8 cellular contexts compared by ENCODE assay signal in the genomic region with DNA sequence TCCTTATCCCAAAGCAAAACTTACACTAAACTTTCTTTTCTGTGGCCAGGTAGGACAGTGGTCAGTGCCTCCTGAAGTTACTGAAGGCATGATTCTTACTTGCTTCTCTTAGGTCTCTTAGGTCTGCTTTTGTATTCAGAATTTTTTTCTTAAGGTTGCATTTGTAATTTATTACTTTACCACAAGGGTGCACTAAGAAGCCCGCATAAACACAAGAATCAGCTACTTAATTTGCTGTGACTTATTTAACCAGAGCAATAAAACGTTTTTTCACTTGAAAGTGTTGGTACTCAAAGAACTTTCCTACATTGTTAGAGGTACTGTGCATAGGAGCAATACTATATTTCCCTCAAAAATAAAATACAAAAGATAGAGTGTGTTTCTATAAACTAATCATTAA.
A peak's percentile ranks its signal among the peaks of the same experiment; 100 is the strongest.
DNase-seq lines count a peak whose midpoint lies in the region; ATAC-seq and TF ChIP-seq lines count a peak whose summit lies in the region.

No MANE protein-coding gene starts in this region.

- no peak overlapping the region for H3K4me3 Mint-ChIP-seq in naive thymus-derived CD4-positive, alpha-beta T cell

- H3K9me2 ChIP-seq in PC-3 (replicated peaks; ENCODE audit: low read length), result no peaks in the 10 kb centered on the region

- BruUV-seq in PC-3 (replicated peaks; lab: Mats Ljungman, UMichigan), result no TSS peak

- no peak overlapping the region for H2AFZ ChIP-seq in PC-3 (ENCODE audit: low read length)

- no peak overlapping the region for H3K27ac Mint-ChIP-seq in naive thymus-derived CD4-positive, alpha-beta T cell

- no peaks in the 10 kb centered on the region for H3K36me3 Mint-ChIP-seq in naive thymus-derived CD4-positive, alpha-beta T cell

- POLR2A ChIA-PET in PC-3 (lab: Charles Lee; ENCODE audit: unreplicated experiment), result no interaction called here
- POLR2A ChIA-PET in naive thymus-derived CD4-positive, alpha-beta T cell (lab: Charles Lee), result no interaction called here

- intact Hi-C loops in PC-3 (cut with micrococcal nuclease), result loop anchor here (1.0 to 5.0 kb wide), 4 partner anchors 445 to 770 kb away; no protein-coding TSS in a partner anchor
- intact Hi-C loops in naive thymus-derived CD4-positive, alpha-beta T cell (cut with micrococcal nuclease), result no loop called here
- intact Hi-C loops in mucosa of descending colon (cut with DNase I, micrococcal nuclease), result no loop called here

- no peak overlapping the region for H3K27ac ChIP-seq in PC-3 (ENCODE audit: low read length)
- no peak overlapping the region for H3K27ac ChIP-seq in foreskin keratinocyte
- no peak overlapping the region for H3K27ac ChIP-seq in naive thymus-derived CD4-positive, alpha-beta T cell (ENCODE audit: low read depth, low read length)

- H3K4me2 ChIP-seq in PC-3 (ENCODE audit: low read length), result no peak overlapping the region

- peaks cover 0 to 5% (median 0%) of the 10 kb centered on the region in 11 donors for H3K9me3 Mint-ChIP-seq in naive thymus-derived CD4-positive, alpha-beta T cell

- peaks cover 0 to 15% (median 8%) of the 10 kb centered on the region in 5 donors for H3K27me3 Mint-ChIP-seq in naive thymus-derived CD4-positive, alpha-beta T cell

- no peaks in the 10 kb centered on the region for H3K27me3 ChIP-seq in PC-3 (ENCODE audit: low read length)
- H3K27me3 ChIP-seq in foreskin keratinocyte, result peaks cover 36% of the 10 kb centered on the region
- H3K27me3 ChIP-seq in naive thymus-derived CD4-positive, alpha-beta T cell (ENCODE audit: control insufficient read depth in 2 of 2, insufficient read depth in 2 of 2, low read length in 2 of 2), result no peaks in the 10 kb centered on the region

- CTCF ChIA-PET in PC-3 (lab: Charles Lee), result interaction anchor here (0.5 to 1.3 kb wide), 6 partner anchors 27 to 771 kb away, joined by 3 to 11 read pairs (median 4); no protein-coding TSS in a partner anchor
- CTCF ChIA-PET in naive thymus-derived CD4-positive, alpha-beta T cell (lab: Charles Lee), result interaction anchor here (0.6 kb wide), 1 partner anchor 561 kb away, joined by 3 read pairs; no protein-coding TSS in a partner anchor

- no peaks in the 10 kb centered on the region for H3K4me1 ChIP-seq in PC-3 (ENCODE audit: insufficient read depth, low read length)
- no peaks in the 10 kb centered on the region for H3K4me1 ChIP-seq in foreskin keratinocyte
- H3K4me1 ChIP-seq in naive thymus-derived CD4-positive, alpha-beta T cell (ENCODE audit: control insufficient read depth in 2 of 2, insufficient read depth in 2 of 2, low read length in 2 of 2), result no peaks in the 10 kb centered on the region
- H3K4me1 ChIP-seq in mucosa of descending colon (ENCODE audit: low read depth), result no peaks in the 10 kb centered on the region

- H3K4me3 ChIP-seq in PC-3 (ENCODE audit: low read length) (no peak overlapping the region), mucosa of descending colon (no peak overlapping the region)
- H3K4me3 ChIP-seq in naive thymus-derived CD4-positive, alpha-beta T cell (ENCODE audit: low read length), result no peak overlapping the region

- H3K9me3 ChIP-seq in PC-3 (ENCODE audit: low read length) (no peaks in the 10 kb centered on the region), mucosa of descending colon (no peaks in the 10 kb centered on the region)
- no peaks in the 10 kb centered on the region for H3K9me3 ChIP-seq in naive thymus-derived CD4-positive, alpha-beta T cell (ENCODE audit: control insufficient read depth in 2 of 3, low read length in 3 of 3)

- TF ChIP-seq CTCF in PC-3 (conservative IDR thresholded peaks at IDR 0.05; ENCODE audit: low read depth, low read length) (peak; percentile 67), foreskin keratinocyte (conservative IDR thresholded peaks at IDR 0.05) (peak; percentile 72), mucosa of descending colon (IDR thresholded peaks at IDR 0.05) (no peak)

- ATAC-seq in GM18867 (IDR thresholded peaks at IDR 0.05; ENCODE audit: unreplicated experiment), result peak; percentile 55
- ATAC-seq in PC-3, result 0 out of 2 replicates have a peak, but pooled peaks have one; percentile 38
- ATAC-seq in foreskin keratinocyte, result peak; percentile 28
- ATAC-seq in naive thymus-derived CD4-positive, alpha-beta T cell, result no peak
- ATAC-seq in mucosa of descending colon, result no peak
- no peak for ATAC-seq in HG02798 (IDR thresholded peaks at IDR 0.05; ENCODE audit: poor library complexity, unreplicated experiment)

- peaks cover 0 to 3% (median 0%) of the 10 kb centered on the region in 7 donors for H3K4me1 Mint-ChIP-seq in naive thymus-derived CD4-positive, alpha-beta T cell

- H3K79me2 ChIP-seq in PC-3 (ENCODE audit: low read length), result no peaks in the 10 kb centered on the region

- no peaks in the 10 kb centered on the region for H3K36me3 ChIP-seq in PC-3 (ENCODE audit: low read depth, low read length)
- H3K36me3 ChIP-seq in naive thymus-derived CD4-positive, alpha-beta T cell (ENCODE audit: control insufficient read depth in 2 of 3, insufficient read depth in 3 of 3, low read length in 3 of 3), result no peaks in the 10 kb centered on the region
- H3K36me3 ChIP-seq in mucosa of descending colon (ENCODE audit: low read depth), result no peaks in the 10 kb centered on the region

- no peak overlapping the region for H3K9ac ChIP-seq in PC-3 (ENCODE audit: low read length)

- H4K20me1 ChIP-seq in PC-3 (ENCODE audit: low read length), result no peaks in the 10 kb centered on the region

- H3F3A ChIP-seq in PC-3 (ENCODE audit: low read length, unreplicated experiment), result no peaks in the 10 kb centered on the region

- DNase-seq in A172 (ENCODE audit: low spot score) (peak; percentile 52), PC-3 (peak; percentile 44), foreskin keratinocyte (peak in 1 of 2 donors; percentile 18), mucosa of descending colon (no peak), activated gamma-delta T cell (lab: John Stamatoyannopoulos, UW) (no peak)
- no peak for DNase-seq in naive thymus-derived CD4-positive, alpha-beta T cell

Comparison
In these comparisons a context has a peak if more than half of its experiments do, and no peak if none do; other contexts are left out.
1. DNase-seq: peak in A172 (single experiment) and PC-3 (single experiment); none in naive thymus-derived CD4-positive, alpha-beta T cell (0 of 9), mucosa of descending colon (0 of 3) and activated gamma-delta T cell (single experiment).
2. ATAC-seq: peak in GM18867 (single experiment), PC-3 (single experiment) and foreskin keratinocyte (single experiment); none in naive thymus-derived CD4-positive, alpha-beta T cell (single experiment), mucosa of descending colon (single experiment) and HG02798 (single experiment).